19 cellular contexts compared by ENCODE assay signal in the genomic region with DNA sequence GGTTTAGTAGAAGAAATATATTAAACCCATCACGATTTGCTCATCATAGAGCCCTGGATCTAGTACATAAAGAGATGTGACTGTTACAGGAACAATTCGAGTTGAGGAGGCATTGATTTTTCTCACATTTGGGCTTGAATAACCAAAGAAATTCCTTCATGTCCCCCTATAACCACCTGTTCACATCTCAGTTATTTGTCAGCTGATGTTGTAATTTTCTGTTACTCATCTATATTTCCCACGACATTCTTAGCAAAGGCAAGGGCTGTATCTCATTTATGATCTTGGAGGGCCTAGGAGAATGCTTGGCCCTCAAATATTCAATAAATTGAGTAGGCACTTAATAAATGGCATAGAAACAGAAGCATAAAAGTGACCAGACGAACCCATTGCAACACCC. TPM values are rescaled to one million over a fixed set of nuclear protein-coding genes. Genes with fewer than 3 reads are reported as not detected.
A peak's percentile ranks its signal among the peaks of the same experiment; 100 is the strongest.
DNase-seq lines count a peak whose midpoint lies in the region; ATAC-seq and TF ChIP-seq lines count a peak whose summit lies in the region.
"Had no signal": no experiment of that assay in that cellular context is flagged by ENCODE, and none has a peak within 500 bp of the region (broad histone marks: within the 10 kb centered on the region; RNA-seq: fewer than 3 reads in every experiment).

No MANE protein-coding gene starts in this region.

- H3K27ac ChIP-seq in PC-3 (ENCODE audit: low read length) (no peak overlapping the region), mesenchymal stem cell (ENCODE audit: low read length, poor library complexity, severe bottlenecking) (no peak overlapping the region)
- H3K27ac ChIP-seq: BLaER1 treated with 17β-estradiol and CSF1 and Interleukin-3, amounts not matched to agents 10 nM and 100 nM had no signal

- H3K9ac ChIP-seq in PC-3 (ENCODE audit: low read length) (no peak overlapping the region), mesenchymal stem cell (ENCODE audit: low read length) (peak overlapping the region; percentile 81), skeletal muscle satellite cell (ENCODE audit: low read depth, low read length) (peak overlapping the region; percentile 61)
- H3K9ac ChIP-seq: BLaER1 treated with 17β-estradiol and CSF1 and Interleukin-3, amounts not matched to agents 10 nM and 100 nM had no signal

- DNase-seq in EH (ENCODE audit: low read depth) (peak; percentile 15), PC-3 (peak; percentile 23), mesenchymal stem cell (no peak), endothelial cell (ENCODE audit: low spot score) (no peak), kidney glomerular epithelial cell (lab: John Stamatoyannopoulos, UW) (no peak), NCI-H1105 treated with DMSO at 0.1 percent for 48 hours (lab: John Stamatoyannopoulos, UW) (no peak), GM03348 (ENCODE audit: low spot score) (no peak)
- DNase-seq: activated naive CD4-positive, alpha-beta T cell; activated T-cell treated with anti-CD3 and anti-CD28 coated beads, Interleukin-2, amount 50 U/mL, for 4 hours; stimulated activated CD4-positive, alpha-beta T cell treated with anti-CD3 and anti-CD28 coated beads, Interleukin-2, amount 100 ng/mL, for 48 hours; upper lobe of left lung had no signal

- no peak overlapping the region for H2BK120ac ChIP-seq in mesenchymal stem cell (ENCODE audit: low read depth, low read length)

- intact Hi-C loops in PC-3 (cut with micrococcal nuclease) = loop anchor here (1.0 to 2.0 kb wide), 5 partner anchors 130 to 525 kb away; no protein-coding TSS in a partner anchor

- BruUV-seq in PC-3 (replicated peaks; lab: Mats Ljungman, UMichigan) = no TSS peak

- peak overlapping the region; percentile 65 for H3K4me2 ChIP-seq in PC-3 (ENCODE audit: low read length)
- H3K4me2 ChIP-seq in mesenchymal stem cell (ENCODE audit: low read length, poor library complexity, severe bottlenecking) = no peak overlapping the region
- H3K4me2 ChIP-seq in skeletal muscle satellite cell (ENCODE audit: low read length) = peak overlapping the region; percentile 55
- H3K4me2 ChIP-seq: BLaER1 treated with 17β-estradiol and CSF1 and Interleukin-3, amounts not matched to agents 10 nM and 100 nM had no signal

- no peaks in the 10 kb centered on the region for H3K9me3 Mint-ChIP-seq in endothelial cell (ENCODE audit: unreplicated experiment)
- H3K9me3 Mint-ChIP-seq: activated T-cell treated with anti-CD3 and anti-CD28 coated beads, Interleukin-2, amount 50 U/mL, for 4 hours; T-cell had no signal

- H3F3A ChIP-seq in PC-3 (ENCODE audit: low read length, unreplicated experiment) = no peaks in the 10 kb centered on the region

- H3K27me3 Mint-ChIP-seq in endothelial cell (ENCODE audit: unreplicated experiment) = peaks cover 10% of the 10 kb centered on the region
- H3K27me3 Mint-ChIP-seq: activated CD4-positive, alpha-beta T cell treated with anti-CD3 and anti-CD28 coated beads for 36 hours; progenitor cell of endocrine pancreas had no signal

- POLR2A ChIA-PET in PC-3 (lab: Charles Lee; ENCODE audit: unreplicated experiment) = interaction anchor here (0.5 to 0.8 kb wide), 4 partner anchors 175 to 423 kb away, joined by 3 to 5 read pairs (median 4); a partner anchor contains a TSS

- H3K79me2 ChIP-seq in PC-3 (ENCODE audit: low read length) = no peaks in the 10 kb centered on the region

- H3K4me3 ChIP-seq in PC-3 (ENCODE audit: low read length) = peak overlapping the region; percentile 29; the same call in 1 of the 2 replicates
- no peak overlapping the region for H3K4me3 ChIP-seq in mesenchymal stem cell (ENCODE audit: insufficient read depth in 1 of 2, low read depth in 1 of 2, low read length in 2 of 2)
- no peak overlapping the region for H3K4me3 ChIP-seq in skeletal muscle satellite cell (ENCODE audit: low read length)
- H3K4me3 ChIP-seq: BLaER1 treated with 17β-estradiol and CSF1 and Interleukin-3, amounts not matched to agents 10 nM and 100 nM; Peyer's patch; upper lobe of left lung had no signal

- H2BK5ac ChIP-seq in mesenchymal stem cell (ENCODE audit: low read depth, low read length, poor library complexity, severe bottlenecking) = no peak overlapping the region

- no peaks in the 10 kb centered on the region for H3K27me3 ChIP-seq in PC-3 (ENCODE audit: low read length)
- no peaks in the 10 kb centered on the region for H3K27me3 ChIP-seq in mesenchymal stem cell (ENCODE audit: control insufficient read depth in 1 of 2, insufficient read depth in 1 of 2, low read length in 2 of 2)
- no peaks in the 10 kb centered on the region for H3K27me3 ChIP-seq in skeletal muscle satellite cell (ENCODE audit: control insufficient read depth, insufficient read depth, low read length)
- H3K27me3 ChIP-seq: BLaER1 treated with 17β-estradiol and CSF1 and Interleukin-3, amounts not matched to agents 10 nM and 100 nM; Peyer's patch; upper lobe of left lung had no signal

- H3K27ac Mint-ChIP-seq in endothelial cell (ENCODE audit: unreplicated experiment) = no peak overlapping the region
- H3K27ac Mint-ChIP-seq: activated CD4-positive, alpha-beta T cell treated with anti-CD3 and anti-CD28 coated beads for 36 hours; T-cell had no signal

- H3K4me1 Mint-ChIP-seq in endothelial cell (ENCODE audit: unreplicated experiment) = peaks cover 16% of the 10 kb centered on the region

- H2BK15ac ChIP-seq in mesenchymal stem cell (ENCODE audit: low read depth, poor library complexity, severe bottlenecking) = no peak overlapping the region

- H3K36me3 ChIP-seq in PC-3 (ENCODE audit: low read depth, low read length) = no peaks in the 10 kb centered on the region
- no peaks in the 10 kb centered on the region for H3K36me3 ChIP-seq in mesenchymal stem cell (ENCODE audit: control insufficient read depth in 1 of 2, insufficient read depth in 2 of 2, low read depth in 1 of 2, low read length in 2 of 2)
- no peaks in the 10 kb centered on the region for H3K36me3 ChIP-seq in skeletal muscle satellite cell (ENCODE audit: insufficient read depth, low read length)
- H3K36me3 ChIP-seq: BLaER1 treated with 17β-estradiol and CSF1 and Interleukin-3, amounts not matched to agents 10 nM and 100 nM; Peyer's patch; upper lobe of left lung had no signal

- no peak overlapping the region for H3K4me3 Mint-ChIP-seq in endothelial cell (ENCODE audit: unreplicated experiment)
- H3K4me3 Mint-ChIP-seq: activated CD4-positive, alpha-beta T cell treated with anti-CD3 and anti-CD28 coated beads for 36 hours; activated T-cell treated with anti-CD3 and anti-CD28 coated beads, Interleukin-2, amount 50 U/mL, for 4 hours; neural crest cell; T-cell had no signal

- no peak overlapping the region for H3K18ac ChIP-seq in mesenchymal stem cell (ENCODE audit: low read depth in 1 of 2, low read length in 2 of 2)

- no peak overlapping the region for H3K14ac ChIP-seq in mesenchymal stem cell (ENCODE audit: low read length in 2 of 2)

- ATAC-seq in PC-3 = no peak
- ATAC-seq: activated T-cell treated with anti-CD3 and anti-CD28 coated beads, Interleukin-2, amount 50 U/mL, for 4 hours; stimulated activated naive CD8-positive, alpha-beta T cell treated with anti-CD3 and anti-CD28 coated beads, Interleukin-15, Interleukin-2, amounts not matched to agents 100 U/mL and 50 U/mL, for 24 hours; T-cell had no signal

- 83% methylated on average over 3 of the region's 4 CpGs for WGBS in mesenchymal stem cell

- H3K79me1 ChIP-seq in mesenchymal stem cell (replicated peaks; ENCODE audit: low read length, poor library complexity, severe bottlenecking) = no peaks in the 10 kb centered on the region

- H3K9me2 ChIP-seq in PC-3 (replicated peaks; ENCODE audit: low read length) = no peaks in the 10 kb centered on the region

- H2AFZ ChIP-seq in PC-3 (ENCODE audit: low read length) (peak overlapping the region; percentile 77), mesenchymal stem cell (ENCODE audit: low read depth, low read length) (no peak overlapping the region)

- H4K91ac ChIP-seq in mesenchymal stem cell (ENCODE audit: low read length) = no peak overlapping the region

- CTCF ChIA-PET in PC-3 (lab: Charles Lee) = interaction anchor here (0.6 to 1.6 kb wide), 16 partner anchors 8 to 614 kb away, joined by 3 to 25 read pairs (median 5); a partner anchor contains a TSS

- H3K4ac ChIP-seq in mesenchymal stem cell (ENCODE audit: low read depth in 1 of 2, low read length in 2 of 2) = no peak overlapping the region

- no peaks in the 10 kb centered on the region for H3K9me3 ChIP-seq in PC-3 (ENCODE audit: low read length)
- no peaks in the 10 kb centered on the region for H3K9me3 ChIP-seq in mesenchymal stem cell (ENCODE audit: control insufficient read depth, low read length)
- H3K9me3 ChIP-seq in skeletal muscle satellite cell (replicated peaks; ENCODE audit: low read length) = no peaks in the 10 kb centered on the region
- H3K9me3 ChIP-seq: BLaER1 treated with 17β-estradiol and CSF1 and Interleukin-3, amounts not matched to agents 10 nM and 100 nM; Peyer's patch; upper lobe of left lung had no signal

- H3K4me1 ChIP-seq in PC-3 (ENCODE audit: insufficient read depth, low read length) = peaks cover 17% of the 10 kb centered on the region
- H3K4me1 ChIP-seq in mesenchymal stem cell (ENCODE audit: control insufficient read depth, insufficient read depth, low read depth, low read length) = peaks cover 5% of the 10 kb centered on the region
- peaks cover 12% of the 10 kb centered on the region for H3K4me1 ChIP-seq in skeletal muscle satellite cell (ENCODE audit: control insufficient read depth, insufficient read depth, low read length)

- no peak overlapping the region for H2AK5ac ChIP-seq in mesenchymal stem cell (ENCODE audit: low read length, severe bottlenecking)

- no peak for TF ChIP-seq CTCF in PC-3 (conservative IDR thresholded peaks at IDR 0.05; ENCODE audit: low read depth, low read length)
- TF ChIP-seq CTCF in endothelial cell (IDR thresholded peaks at IDR 0.05; ENCODE audit: unreplicated experiment) = no peak

- no peak overlapping the region for H3K23ac ChIP-seq in mesenchymal stem cell (ENCODE audit: low read length in 2 of 2)

- no peaks in the 10 kb centered on the region for H4K20me1 ChIP-seq in PC-3 (ENCODE audit: low read length)
- H4K20me1 ChIP-seq: BLaER1 treated with 17β-estradiol and CSF1 and Interleukin-3, amounts not matched to agents 10 nM and 100 nM had no signal

- peak overlapping the region in 1 of 2 experiments; percentile 19 for H2BK12ac ChIP-seq in mesenchymal stem cell (ENCODE audit: low read length in 2 of 2)

- no peak overlapping the region for H4K8ac ChIP-seq in mesenchymal stem cell (ENCODE audit: low read length)

- H3K36me3 Mint-ChIP-seq in endothelial cell (ENCODE audit: low read depth, unreplicated experiment) = no peaks in the 10 kb centered on the region
- H3K36me3 Mint-ChIP-seq: T-cell had no signal

RNA-seq across cellular contexts. Expression of a gene that starts 36.4 kb away (rescaled TPM):
- total RNA-seq in PC-3 (2014; rRNA removed) (9.9 and 12.0 TPM in 2 replicates), endothelial cell (ENCODE audit: unreplicated experiment) (44.8 TPM)
- polyA plus RNA-seq in mesenchymal stem cell (2013, experiment 1 of 2) = 59.2 TPM
- polyA plus RNA-seq in mesenchymal stem cell (2013, experiment 2 of 2) = 59.2 TPM
- total RNA-seq in skeletal muscle satellite cell (2012; rRNA removed) = 30.2 and 31.7 TPM in 2 replicates

Comparison
In these comparisons a context has a peak if more than half of its experiments do, and no peak if none do; other contexts are left out.
1. DNase-seq: peak in EH (single experiment) and PC-3 (single experiment); none in mesenchymal stem cell (single experiment), endothelial cell (single experiment), kidney glomerular epithelial cell (single experiment), NCI-H1105 treated with DMSO at 0.1 percent for 48 hours (single experiment) and GM03348 (single experiment).